Comparison of ENCODE assay signal across 2 cellular contexts in genomic region chrX:45761920-45762319, GRCh38.
TF ChIP-seq lines count a peak whose summit lies in the region.

No MANE protein-coding gene starts in this region.

TF ChIP-seq in SK-N-SH, 30 proteins besides CTCF, POLR2A, EP300 and RAD21:
- TF ChIP-seq ZBTB33 (IDR thresholded peaks at IDR 0.05; ENCODE audit: borderline replicate concordance, low read depth) (peak; percentile 43; the same call in 1 of the 2 replicates), REST (IDR thresholded peaks at IDR 0.05; ENCODE audit: low read depth, low read length) (no peak), USF1 (IDR thresholded peaks at IDR 0.05; ENCODE audit: borderline replicate concordance, low read depth) (no peak), SIN3A (IDR thresholded peaks at IDR 0.05; ENCODE audit: borderline replicate concordance, low read depth, low read length) (0 out of 2 replicates have a peak, but pooled peaks have one; percentile 17), POLR2AphosphoS5 (IDR thresholded peaks at IDR 0.05; ENCODE audit: low read depth, low read length) (peak; percentile 20; the same call in 1 of the 2 replicates)

TF ChIP-seq in SK-N-SH treated with all-trans-retinoic acid at 6 μM for 48 hours, 23 proteins besides CTCF, POLR2A, EP300 and RAD21 (continued from another document):
- TF ChIP-seq CSRNP3 (CRISPR knock-in tag; IDR thresholded peaks at IDR 0.05) (no peak), PPARA (CRISPR knock-in tag; IDR thresholded peaks at IDR 0.05; ENCODE audit: borderline replicate concordance) (no peak), SNAI2 (CRISPR knock-in tag; IDR thresholded peaks at IDR 0.05) (no peak)
